10 cellular contexts compared by ENCODE assay signal in the genomic region with DNA sequence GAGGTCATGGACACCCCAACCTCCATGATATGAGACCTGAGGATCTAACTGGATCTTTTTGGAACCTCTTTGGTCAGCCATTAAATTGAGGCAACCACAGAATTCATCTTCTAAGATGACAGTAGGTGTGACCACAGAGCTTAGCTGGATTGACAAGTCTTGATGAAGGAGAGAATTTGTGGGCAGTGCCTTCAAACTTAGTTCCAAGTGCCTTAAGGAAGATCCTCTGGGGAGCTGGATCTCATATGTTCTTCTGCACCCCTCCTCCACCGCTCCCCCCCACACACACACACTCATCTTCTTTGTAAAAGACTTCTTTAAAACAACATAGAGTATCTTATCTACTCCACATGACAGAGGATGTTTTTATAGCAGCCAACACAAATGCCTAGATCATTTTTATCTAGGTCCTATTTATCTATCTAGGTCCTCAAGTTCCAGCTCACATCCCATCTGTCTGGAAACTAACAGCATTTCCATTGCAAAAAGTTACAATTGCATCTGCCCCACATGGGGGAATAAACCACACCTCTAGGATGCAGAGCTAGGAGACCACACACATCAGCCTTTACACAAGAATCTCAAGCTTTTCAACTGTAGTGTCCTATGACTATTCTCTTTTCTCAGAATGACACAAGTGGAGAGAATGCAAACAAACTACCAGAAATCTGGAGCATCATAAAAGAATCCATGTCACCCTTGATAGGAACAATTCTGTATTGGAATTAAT. TPM values are rescaled to one million over a fixed set of nuclear protein-coding genes. Genes with fewer than 3 reads are reported as not detected.
DNase-seq lines count a peak whose midpoint lies in the region; ATAC-seq and TF ChIP-seq lines count a peak whose summit lies in the region.
"Had no signal": no experiment of that assay in that cellular context is flagged by ENCODE, and none has a peak within 500 bp of the region (broad histone marks: within the 10 kb centered on the region; RNA-seq: fewer than 3 reads in every experiment).

No MANE protein-coding gene starts in this region.

- no peaks in the 10 kb centered on the region for H3K27me3 Mint-ChIP-seq in Caco-2 (ENCODE audit: insufficient read depth, unreplicated experiment)

- H3K27ac Mint-ChIP-seq in Caco-2 (ENCODE audit: unreplicated experiment), result no peak overlapping the region

- no peak overlapping the region for H3K4me3 Mint-ChIP-seq in Caco-2 (ENCODE audit: unreplicated experiment)

- H3K9me3 ChIP-seq in Caco-2 (no peaks in the 10 kb centered on the region), neuronal stem cell (replicated peaks in 1 of 2; ENCODE audit: control insufficient read depth in 2 of 2, insufficient read depth in 1 of 2, low read depth in 1 of 2, low read length in 2 of 2) (peaks cover 0 to 2% of the 10 kb centered on the region in 2 donors), gastroesophageal sphincter (no peaks in the 10 kb centered on the region)

- no peak overlapping the region for H3K18ac ChIP-seq in neuronal stem cell (ENCODE audit: low read length)

- H3K23ac ChIP-seq in neuronal stem cell (ENCODE audit: low read depth, low read length, poor library complexity), result no peak overlapping the region

- no peak overlapping the region for H2BK12ac ChIP-seq in neuronal stem cell (ENCODE audit: low read length)

- no peak for TF ChIP-seq POLR2A in gastroesophageal sphincter (IDR thresholded peaks at IDR 0.05)

- DNase-seq in T1000 (lab: John Stamatoyannopoulos, UW) (peak; percentile 8), myocyte (ENCODE audit: low read depth) (peak; percentile 33), Caco-2 (no peak), neuronal stem cell (ENCODE audit: low spot score) (no peak)
- DNase-seq: cortex of kidney had no signal

- no TSS peak for BruUV-seq in Caco-2 (replicated peaks; lab: Mats Ljungman, UMichigan)

- H3K79me1 ChIP-seq in neuronal stem cell (ENCODE audit: low read depth, low read length), result no peaks in the 10 kb centered on the region

- TF ChIP-seq CTCF in Caco-2 (IDR thresholded peaks at IDR 0.05; ENCODE audit: insufficient read depth in 1 of 2, low read depth in 1 of 2, low read length in 1 of 2, severe bottlenecking in 1 of 2, unreplicated experiment in 1 of 2) (no peak), gastroesophageal sphincter (IDR thresholded peaks at IDR 0.05) (no peak)

- no peaks in the 10 kb centered on the region for H3K36me3 ChIP-seq in Caco-2 (ENCODE audit: control insufficient read depth, insufficient read depth, low read length)
- no peaks in the 10 kb centered on the region for H3K36me3 ChIP-seq in neuronal stem cell (replicated peaks in 1 of 2; ENCODE audit: control insufficient read depth in 2 of 2, insufficient read depth in 2 of 2, low read length in 2 of 2)
- no peaks in the 10 kb centered on the region for H3K36me3 ChIP-seq in gastroesophageal sphincter

- CTCF ChIA-PET in Caco-2 (lab: Charles Lee), result interaction anchor here (0.7 kb wide), 1 partner anchor 440 kb away, joined by 3 read pairs; no protein-coding TSS in a partner anchor

- H3K14ac ChIP-seq in neuronal stem cell (ENCODE audit: low read length), result no peak overlapping the region

- no peaks in the 10 kb centered on the region for H3K4me1 ChIP-seq in Caco-2
- peaks cover 5 to 11% of the 10 kb centered on the region in 2 donors for H3K4me1 ChIP-seq in neuronal stem cell (ENCODE audit: control insufficient read depth in 2 of 2, insufficient read depth in 1 of 2, low read depth in 1 of 2, low read length in 2 of 2)
- peaks cover 25 to 99% (median 28%) of the 10 kb centered on the region in 3 donors for H3K4me1 ChIP-seq in gastroesophageal sphincter

- H4K8ac ChIP-seq in neuronal stem cell (ENCODE audit: low read depth, low read length), result no peak overlapping the region

- no peaks in the 10 kb centered on the region for H3K9me3 Mint-ChIP-seq in Caco-2 (ENCODE audit: unreplicated experiment)

- no peak overlapping the region for H2BK5ac ChIP-seq in neuronal stem cell (ENCODE audit: low read length)

- no peak overlapping the region for H2AK5ac ChIP-seq in neuronal stem cell (ENCODE audit: low read depth, low read length)

- H2BK15ac ChIP-seq in neuronal stem cell (ENCODE audit: low read length), result no peak overlapping the region

- H3K4me3 ChIP-seq in Caco-2 (ENCODE audit: low read depth, low read length) (no peak overlapping the region), neuronal stem cell (ENCODE audit: low read length in 2 of 2) (no peak overlapping the region), gastroesophageal sphincter (no peak overlapping the region)
- H3K4me3 ChIP-seq: lung had no signal

- H3K36me3 Mint-ChIP-seq in Caco-2 (ENCODE audit: insufficient read depth, unreplicated experiment), result no peaks in the 10 kb centered on the region

- no peak overlapping the region for H2AFZ ChIP-seq in neuronal stem cell (ENCODE audit: low read length)

- H3K27me3 ChIP-seq in Caco-2 (replicated peaks; ENCODE audit: control insufficient read depth, insufficient read depth, low read length), result no peaks in the 10 kb centered on the region
- H3K27me3 ChIP-seq in neuronal stem cell (ENCODE audit: control insufficient read depth in 3 of 3, insufficient read depth in 3 of 3, low read depth in 1 of 3, low read length in 3 of 3), result no peaks in the 10 kb centered on the region
- H3K27me3 ChIP-seq in gastroesophageal sphincter, result no peaks in the 10 kb centered on the region

- H3K27ac ChIP-seq in neuronal stem cell (replicated peaks; ENCODE audit: low read length), result no peak overlapping the region
- H3K27ac ChIP-seq in gastroesophageal sphincter, result peak overlapping the region in 1 of 4 donors; percentile 37

- ATAC-seq in GM18858 (IDR thresholded peaks at IDR 0.05; ENCODE audit: unreplicated experiment), result peak; percentile 61
- peak; percentile 50 for ATAC-seq in HG02642 (IDR thresholded peaks at IDR 0.05; ENCODE audit: poor library complexity, unreplicated experiment)
- no peak for ATAC-seq in gastroesophageal sphincter
- no peak for ATAC-seq in GM21576 (IDR thresholded peaks at IDR 0.05; ENCODE audit: unreplicated experiment)

- POLR2A ChIA-PET in Caco-2 (lab: Charles Lee), result no interaction called here

- H3K4ac ChIP-seq in neuronal stem cell (ENCODE audit: low read length), result no peak overlapping the region

- TF ChIP-seq EP300 in gastroesophageal sphincter (IDR thresholded peaks at IDR 0.05), result no peak

- no peak overlapping the region for H2BK120ac ChIP-seq in neuronal stem cell (ENCODE audit: low read depth, low read length)

- H4K91ac ChIP-seq in neuronal stem cell (ENCODE audit: low read depth, low read length, poor library complexity), result no peak overlapping the region

- no peak overlapping the region for H3K9ac ChIP-seq in neuronal stem cell (ENCODE audit: low read depth, low read length, poor library complexity)

- no CpG with 5 or more reads among the region's 1 CpG for WGBS in neuronal stem cell (ENCODE audit: extremely low coverage in 2 of 2, insufficient read length in 2 of 2, insufficient replicate concordance in 1 of 2), 2 donors
- 80% methylated on average over 1 of the region's 1 CpG; no CpG with 5 or more reads in 1 of the 2 donors for whole genome bisulfite sequencing in gastroesophageal sphincter (ENCODE audit: low coverage in 1 of 2), 2 donors

- intact Hi-C loops in Caco-2 (cut with micrococcal nuclease; ENCODE audit: unreplicated experiment), result no loop called here

- H3K4me1 Mint-ChIP-seq in Caco-2 (ENCODE audit: low read depth, unreplicated experiment), result peaks cover 9% of the 10 kb centered on the region

- H3K4me2 ChIP-seq in neuronal stem cell (ENCODE audit: insufficient read depth, low read length, poor library complexity, severe bottlenecking), result no peak overlapping the region

RNA-seq across cellular contexts. Expression of a gene that starts 37.4 kb away (rescaled TPM):
- total RNA-seq in myocyte, result 141 and 259 TPM in 2 replicates
- polyA plus RNA-seq in myocyte (2012), result 165 TPM
- 16.2 and 19.1 TPM in 2 replicates for total RNA-seq in Caco-2 (2022)
- polyA plus RNA-seq in neuronal stem cell (2013, experiment 1 of 2), result 13.6 TPM
- polyA plus RNA-seq in neuronal stem cell (2013, experiment 2 of 2), result 14.5 TPM
- 100 to 1,000 TPM; 239 to 482 (median 321) TPM for total RNA-seq in gastroesophageal sphincter

Comparison
In these comparisons a context has a peak if more than half of its experiments do, and no peak if none do; other contexts are left out.
1. ATAC-seq: peak in GM18858 (single experiment) and HG02642 (single experiment); none in gastroesophageal sphincter (single experiment) and GM21576 (single experiment).
2. DNase-seq: peak in T1000 (single experiment) and myocyte (single experiment); none in Caco-2 (0 of 2) and neuronal stem cell (single experiment).